ENCODE assay signal across 13 cellular contexts in genomic region chr3:135757421-135757820, GRCh38.
DNase-seq lines count a peak whose midpoint lies in the region; TF ChIP-seq lines count a peak whose summit lies in the region.
"Had no signal": no experiment of that assay in that cellular context is flagged by ENCODE, and none has a peak within 500 bp of the region (broad histone marks: within the 10 kb centered on the region; RNA-seq: fewer than 3 reads in every experiment).

No MANE protein-coding gene starts in this region.

- no peak for TF ChIP-seq CTCF in esophagus muscularis mucosa (IDR thresholded peaks at IDR 0.05)

- no peak overlapping the region for H3K4ac ChIP-seq in trophoblast cell (ENCODE audit: low read depth, low read length)
- H3K4ac ChIP-seq in neuronal stem cell (ENCODE audit: low read length): no peak overlapping the region

- no peak overlapping the region for H4K12ac ChIP-seq in trophoblast cell (ENCODE audit: low read depth, low read length)

- H3K18ac ChIP-seq in trophoblast cell (ENCODE audit: low read length): no peak overlapping the region
- no peak overlapping the region for H3K18ac ChIP-seq in neuronal stem cell (ENCODE audit: low read length)

- H3K79me2 ChIP-seq in trophoblast cell (ENCODE audit: control insufficient read depth, insufficient read depth, low read length, poor library complexity): no peaks in the 10 kb centered on the region

- no peak overlapping the region for H2AK5ac ChIP-seq in trophoblast cell (ENCODE audit: low read length)
- H2AK5ac ChIP-seq in neuronal stem cell (ENCODE audit: low read depth, low read length): no peak overlapping the region

- intact Hi-C loops in esophagus muscularis mucosa (cut with DNase I): no loop called here

- H3K4me2 ChIP-seq in trophoblast cell (ENCODE audit: low read length) (no peak overlapping the region), neuronal stem cell (ENCODE audit: insufficient read depth, low read length, poor library complexity, severe bottlenecking) (no peak overlapping the region)

- H3K23ac ChIP-seq in trophoblast cell (ENCODE audit: low read length) (no peak overlapping the region), neuronal stem cell (ENCODE audit: low read depth, low read length, poor library complexity) (no peak overlapping the region)

- H3K4me3 ChIP-seq in esophagus muscularis mucosa (no peak overlapping the region), trophoblast cell (ENCODE audit: low read depth, low read length) (no peak overlapping the region), neuronal stem cell (ENCODE audit: low read length in 2 of 2) (no peak overlapping the region)
- H3K4me3 ChIP-seq: HAP-1 had no signal

- no peak for TF ChIP-seq EP300 in esophagus muscularis mucosa (IDR thresholded peaks at IDR 0.05)

- H3K36me3 ChIP-seq in esophagus muscularis mucosa (no peaks in the 10 kb centered on the region), trophoblast cell (ENCODE audit: control insufficient read depth in 1 of 2, insufficient read depth in 2 of 2, low read length in 2 of 2) (no peaks in the 10 kb centered on the region), neuronal stem cell (replicated peaks in 1 of 2; ENCODE audit: control insufficient read depth in 2 of 2, insufficient read depth in 2 of 2, low read length in 2 of 2) (no peaks in the 10 kb centered on the region)
- H3K36me3 ChIP-seq: BE2C, HAP-1 had no signal

- H3K4me1 ChIP-seq in esophagus muscularis mucosa: no peaks in the 10 kb centered on the region
- peaks cover 0 to 3% of the 10 kb centered on the region in 2 experiments for H3K4me1 ChIP-seq in trophoblast cell (ENCODE audit: control insufficient read depth in 1 of 2, insufficient read depth in 2 of 2, low read length in 2 of 2)
- peaks cover 0 to 3% of the 10 kb centered on the region in 2 donors for H3K4me1 ChIP-seq in neuronal stem cell (ENCODE audit: control insufficient read depth in 2 of 2, insufficient read depth in 1 of 2, low read depth in 1 of 2, low read length in 2 of 2)
- H3K4me1 ChIP-seq: BE2C, Caco-2, HAP-1 had no signal

- 92% methylated on average over 4 of the region's 4 CpGs for WGBS in esophagus muscularis mucosa
- WGBS in trophoblast cell (ENCODE audit: extremely low coverage, insufficient coverage, insufficient read length): no CpG with 5 or more reads among the region's 4 CpGs
- whole genome bisulfite sequencing in neuronal stem cell (ENCODE audit: extremely low coverage in 2 of 2, insufficient read length in 2 of 2, insufficient replicate concordance in 1 of 2), 2 donors: no CpG with 5 or more reads among the region's 4 CpGs

- no peak overlapping the region for H2AFZ ChIP-seq in trophoblast cell (ENCODE audit: insufficient read depth, low read length, poor library complexity)
- no peak overlapping the region for H2AFZ ChIP-seq in neuronal stem cell (ENCODE audit: low read length)

- H3K9ac ChIP-seq in trophoblast cell (ENCODE audit: low read length) (no peak overlapping the region), neuronal stem cell (ENCODE audit: low read depth, low read length, poor library complexity) (no peak overlapping the region)

- H2BK15ac ChIP-seq in neuronal stem cell (ENCODE audit: low read length): no peak overlapping the region

- TF ChIP-seq POLR2A in esophagus muscularis mucosa (IDR thresholded peaks at IDR 0.05; ENCODE audit: low read depth): no peak

- no peak overlapping the region for H2BK5ac ChIP-seq in trophoblast cell (ENCODE audit: low read depth, low read length, poor library complexity)
- H2BK5ac ChIP-seq in neuronal stem cell (ENCODE audit: low read length): no peak overlapping the region

- H3K14ac ChIP-seq in trophoblast cell (ENCODE audit: low read length) (no peak overlapping the region), neuronal stem cell (ENCODE audit: low read length) (no peak overlapping the region)

- DNase-seq in ecto neural progenitor cell (ENCODE audit: low spot score): peak; percentile 18
- peak; percentile 42 for DNase-seq in esophagus muscularis mucosa (ENCODE audit: extremely low spot score)
- DNase-seq in trophoblast cell: peak; percentile 25 to 54
- DNase-seq in neuronal stem cell (ENCODE audit: low spot score): no peak
- no peak for DNase-seq in cortex of kidney (lab: John Stamatoyannopoulos, UW)
- no peak for DNase-seq in glomerular visceral epithelial cell (ENCODE audit: extremely low spot score)
- DNase-seq: ACHN; BE2C; C1 segment of cervical spinal cord; Caco-2; CD4-positive, CD25-positive, alpha-beta regulatory T cell; GDM1 had no signal

- no peak overlapping the region for H2BK120ac ChIP-seq in trophoblast cell (ENCODE audit: insufficient read depth, low read length, poor library complexity)
- no peak overlapping the region for H2BK120ac ChIP-seq in neuronal stem cell (ENCODE audit: low read depth, low read length)

- H2BK12ac ChIP-seq in trophoblast cell (ENCODE audit: low read length) (no peak overlapping the region), neuronal stem cell (ENCODE audit: low read length) (no peak overlapping the region)

- H4K91ac ChIP-seq in trophoblast cell (ENCODE audit: low read depth, low read length): no peak overlapping the region
- no peak overlapping the region for H4K91ac ChIP-seq in neuronal stem cell (ENCODE audit: low read depth, low read length, poor library complexity)

- H3K27ac ChIP-seq in esophagus muscularis mucosa (replicated peaks in 1 of 4) (no peak overlapping the region), trophoblast cell (ENCODE audit: low read depth, low read length) (no peak overlapping the region), neuronal stem cell (replicated peaks; ENCODE audit: low read length) (no peak overlapping the region)

- H3K27me3 ChIP-seq in esophagus muscularis mucosa (no peaks in the 10 kb centered on the region), trophoblast cell (ENCODE audit: insufficient read depth, low read length) (no peaks in the 10 kb centered on the region), neuronal stem cell (ENCODE audit: control insufficient read depth in 3 of 3, insufficient read depth in 3 of 3, low read depth in 1 of 3, low read length in 3 of 3) (no peaks in the 10 kb centered on the region)
- H3K27me3 ChIP-seq: BE2C had no signal

- H4K8ac ChIP-seq in trophoblast cell (ENCODE audit: low read depth, low read length) (no peak overlapping the region), neuronal stem cell (ENCODE audit: low read depth, low read length) (no peak overlapping the region)

- H3K9me3 ChIP-seq in esophagus muscularis mucosa (no peaks in the 10 kb centered on the region), trophoblast cell (ENCODE audit: insufficient read depth, low read depth, low read length) (no peaks in the 10 kb centered on the region), neuronal stem cell (replicated peaks in 1 of 2; ENCODE audit: control insufficient read depth in 2 of 2, insufficient read depth in 1 of 2, low read depth in 1 of 2, low read length in 2 of 2) (no peaks in the 10 kb centered on the region)
- H3K9me3 ChIP-seq: BE2C, Caco-2, HAP-1 had no signal

- H3K79me1 ChIP-seq in trophoblast cell (ENCODE audit: low read length) (no peaks in the 10 kb centered on the region), neuronal stem cell (ENCODE audit: low read depth, low read length) (no peaks in the 10 kb centered on the region)

Comparison
In these comparisons a context has a peak if more than half of its experiments do, and no peak if none do; other contexts are left out.
1. DNase-seq: peak in ecto neural progenitor cell (single experiment), esophagus muscularis mucosa (single experiment) and trophoblast cell (2 of 2); none in neuronal stem cell (single experiment), cortex of kidney (single experiment) and glomerular visceral epithelial cell (single experiment).